Comparison of ENCODE assay signal across 8 cellular contexts in the genomic region with DNA sequence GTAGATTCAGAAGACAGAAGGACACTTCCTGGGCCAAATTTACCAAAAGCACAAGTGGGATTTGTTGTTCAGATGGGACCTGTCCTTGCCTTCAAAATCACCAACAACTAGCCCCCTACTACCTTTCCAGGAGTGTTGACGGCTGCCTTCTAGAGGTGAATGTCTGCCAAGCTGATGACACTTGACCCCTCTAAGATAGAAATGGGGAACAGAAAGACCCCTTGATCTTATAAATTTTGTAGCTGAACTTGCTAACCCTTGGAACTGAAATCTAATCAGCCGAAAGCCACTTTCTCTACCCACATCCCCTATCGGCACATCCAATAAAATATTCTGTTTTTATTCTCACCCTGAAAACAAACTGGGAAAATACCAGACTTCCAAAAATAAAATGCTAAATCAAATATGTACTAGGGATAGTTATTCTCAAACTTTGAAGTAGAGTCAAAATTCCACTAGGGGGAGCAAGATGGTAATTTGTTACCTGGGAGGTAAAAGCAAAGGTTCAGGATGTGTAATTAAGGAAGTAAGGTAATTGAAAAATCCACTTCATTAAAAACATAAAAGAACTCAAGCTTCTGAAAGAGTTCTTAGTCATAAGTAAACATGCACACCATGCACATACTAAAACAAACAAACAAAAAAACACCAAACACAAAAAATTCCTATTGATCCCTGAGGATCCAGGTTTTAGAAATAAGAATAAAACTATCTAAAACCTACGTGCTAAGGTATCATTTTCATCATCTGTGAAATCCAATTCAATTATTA.
DNase-seq lines count a peak whose midpoint lies in the region; ATAC-seq, FAIRE-seq and TF ChIP-seq lines count a peak whose summit lies in the region.

No MANE protein-coding gene starts in this region.

- H3K79me2 ChIP-seq in GM12878 (ENCODE audit: control insufficient read depth, insufficient read depth, low read length): peaks cover 80% of the 10 kb centered on the region

- H4K20me1 ChIP-seq in GM12878 (ENCODE audit: control insufficient read depth, insufficient read depth): no peaks in the 10 kb centered on the region

- POLR2A ChIA-PET in GM12878 (lab: Charles Lee): interaction anchor here (0.7 to 4.2 kb wide), 8 partner anchors 9 to 166 kb away, joined by 3 to 30 read pairs (median 4); a partner anchor contains a TSS

- BruUV-seq in GM12878 (replicated peaks; lab: Mats Ljungman, UMichigan): no TSS peak

- DNase-seq in A172 (ENCODE audit: low spot score): peak; percentile 39
- peak; percentile 71 for DNase-seq in NCI-H69 (lab: John Stamatoyannopoulos, UW)
- no peak for DNase-seq in GM12878 (ENCODE audit: low read depth, low spot score)
- peak; percentile 43 for DNase-seq in kidney glomerular epithelial cell (lab: John Stamatoyannopoulos, UW)
- DNase-seq in transverse colon: no peak
- DNase-seq in activated gamma-delta T cell (lab: John Stamatoyannopoulos, UW): no peak

- H3K36me3 ChIP-seq in GM12878 (ENCODE audit: control insufficient read depth in 2 of 2, insufficient read depth in 2 of 2, low read length in 1 of 2) (no peaks in the 10 kb centered on the region), transverse colon (no peaks in the 10 kb centered on the region)

- peak; percentile 48 for ATAC-seq in HG02884 (IDR thresholded peaks at IDR 0.05; ENCODE audit: unreplicated experiment)
- peak; percentile 81 for ATAC-seq in GM12878

- TF ChIP-seq RAD21 in GM12878 (IDR thresholded peaks at IDR 0.05; ENCODE audit: insufficient read depth, low read depth, low read length): peak; percentile 91

- RAD21 ChIA-PET in GM12878 (lab: Charles Lee; ENCODE audit: unreplicated experiment): interaction anchor here (0.8 to 4.2 kb wide), 29 partner anchors 9 to 187 kb away, joined by 3 to 107 read pairs (median 4); a partner anchor contains a TSS

- FAIRE-seq in G401.6 (lab: Jason Lieb, UNC) (peak; percentile 83), GM12878 (lab: Jason Lieb, UNC) (no peak)

- no peak overlapping the region for H2AFZ ChIP-seq in GM12878 (ENCODE audit: control insufficient read depth, low read depth, low read length)

- peak; percentile 57 to 69 (median 61) for TF ChIP-seq CTCF in GM12878 (IDR thresholded peaks at IDR 0.05 in 2 of 3, conservative IDR thresholded peaks at IDR 0.05 in 1 of 3; ENCODE audit: control insufficient read depth in 2 of 3, extremely low read depth in 1 of 3, insufficient read depth in 1 of 3, low read depth in 3 of 3, low read length in 3 of 3)
- peak; percentile 71 to 91 (median 74) for TF ChIP-seq CTCF in transverse colon (IDR thresholded peaks at IDR 0.05)

- WGBS in GM12878 (ENCODE audit: insufficient coverage, insufficient replicate concordance, low lambda C conversion rate, missing lambda C conversion rate): 4% methylated on average over 4 of the region's 4 CpGs
- 26 to 27% methylated on average over 4 of the region's 4 CpGs for WGBS in transverse colon (ENCODE audit: low coverage in 1 of 2), 2 donors

- no peaks in the 10 kb centered on the region for H3K27me3 ChIP-seq in GM12878 (replicated peaks in 1 of 2; ENCODE audit: control insufficient read depth in 2 of 2, insufficient read depth in 2 of 2, low read length in 1 of 2)
- no peaks in the 10 kb centered on the region for H3K27me3 ChIP-seq in transverse colon

- H3K9ac ChIP-seq in GM12878 (ENCODE audit: control insufficient read depth, insufficient read depth, low read length): no peak overlapping the region

- peak overlapping the region; percentile 17; the same call in 1 of the 2 replicates for H3K27ac ChIP-seq in GM12878 (ENCODE audit: control insufficient read depth, insufficient read depth)
- H3K27ac ChIP-seq in transverse colon: no peak overlapping the region

- CTCF ChIA-PET in GM12878 (lab: Yijun Ruan, JAX): interaction anchor here (0.7 to 4.2 kb wide), 40 partner anchors 10 to 421 kb away, joined by 3 to 128 read pairs (median 6); a partner anchor contains a TSS

- H3K4me1 ChIP-seq in GM12878 (ENCODE audit: control insufficient read depth, insufficient read depth, low read length) (peaks cover 16% of the 10 kb centered on the region; the same call in 1 of the 2 replicates), transverse colon (peaks cover 0 to 22% (median 3%) of the 10 kb centered on the region in 4 donors)

- peak overlapping the region; percentile 2; the same call in 1 of the 2 replicates for H3K4me2 ChIP-seq in GM12878 (ENCODE audit: control insufficient read depth, insufficient read depth)

- H3K4me3 ChIP-seq in GM12878: no peak overlapping the region
- no peak overlapping the region for H3K4me3 ChIP-seq in transverse colon

- no peak for TF ChIP-seq EP300 in GM12878 (IDR thresholded peaks at IDR 0.05; ENCODE audit: borderline replicate concordance in 1 of 2, control insufficient read depth in 1 of 2, low read depth in 2 of 2, low read length in 2 of 2)
- no peak for TF ChIP-seq EP300 in transverse colon (IDR thresholded peaks at IDR 0.05; ENCODE audit: low read depth)

- H3K9me3 ChIP-seq in GM12878 (replicated peaks; ENCODE audit: control insufficient read depth, insufficient read depth, low read length) (no peaks in the 10 kb centered on the region), transverse colon (no peaks in the 10 kb centered on the region)

- in situ Hi-C loops in GM12878 (cut with MboI) (loop anchor here (5.0 kb wide), 2 partner anchors 121 to 191 kb away; a partner anchor contains a TSS), transverse colon (cut with MboI; ENCODE audit: low pct_ligation_motif_present in 1 of 4, low pct_unique_long_range_greater_than_20kb in 1 of 4, low sequenced_read_pairs in 3 of 4) (loop anchor here in 3 of 4 donors (5.0 to 25.0 kb wide), 4 partner anchors 121 to 191 kb away; a partner anchor contains a TSS)

- intact Hi-C loops in GM12878 (cut with micrococcal nuclease; ENCODE audit: unreplicated experiment): loop anchor here (1.0 to 2.0 kb wide), 3 partner anchors 47 to 187 kb away; no protein-coding TSS in a partner anchor
- intact Hi-C loops in transverse colon (cut with DNase I; ENCODE audit: low total_unique reads): no loop called here

- SMC1A ChIA-PET in GM12878 (lab: Charles Lee; ENCODE audit: uncharacterized antibody, unreplicated experiment): interaction anchor here (0.6 to 4.2 kb wide), 51 partner anchors 8 to 192 kb away, joined by 3 to 125 read pairs (median 5); a partner anchor contains a TSS

- TF ChIP-seq POLR2A in GM12878 (IDR thresholded peaks at IDR 0.05; ENCODE audit: low read depth, low read length) (no peak), transverse colon (IDR thresholded peaks at IDR 0.05) (no peak)

TF ChIP-seq in GM12878, 131 proteins besides CTCF, POLR2A, EP300 and RAD21 (continues in another document):
- peak; percentile 66; the same call in 1 of the 2 replicates for TF ChIP-seq ZNF24 (IDR thresholded peaks at IDR 0.05)
- TF ChIP-seq SMC3 (IDR thresholded peaks at IDR 0.05; ENCODE audit: borderline replicate concordance, low read length): peak; percentile 83; the same call in 1 of the 2 replicates
- TF ChIP-seq NFIC (IDR thresholded peaks at IDR 0.05; ENCODE audit: low read depth, low read length): peak; percentile 73; the same call in 1 of the 2 replicates
- TF ChIP-seq, protein P1, sequence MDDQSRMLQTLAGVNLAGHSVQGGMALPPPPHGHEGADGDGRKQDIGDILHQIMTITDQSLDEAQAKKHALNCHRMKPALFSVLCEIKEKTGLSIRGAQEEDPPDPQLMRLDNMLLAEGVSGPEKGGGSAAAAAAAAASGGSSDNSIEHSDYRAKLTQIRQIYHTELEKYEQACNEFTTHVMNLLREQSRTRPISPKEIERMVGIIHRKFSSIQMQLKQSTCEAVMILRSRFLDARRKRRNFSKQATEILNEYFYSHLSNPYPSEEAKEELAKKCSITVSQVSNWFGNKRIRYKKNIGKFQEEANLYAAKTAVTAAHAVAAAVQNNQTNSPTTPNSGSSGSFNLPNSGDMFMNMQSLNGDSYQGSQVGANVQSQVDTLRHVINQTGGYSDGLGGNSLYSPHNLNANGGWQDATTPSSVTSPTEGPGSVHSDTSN (IDR thresholded peaks at IDR 0.05; ENCODE audit: insufficient replicate concordance, low read depth, low read length): no peak
- TF ChIP-seq, protein P2, sequence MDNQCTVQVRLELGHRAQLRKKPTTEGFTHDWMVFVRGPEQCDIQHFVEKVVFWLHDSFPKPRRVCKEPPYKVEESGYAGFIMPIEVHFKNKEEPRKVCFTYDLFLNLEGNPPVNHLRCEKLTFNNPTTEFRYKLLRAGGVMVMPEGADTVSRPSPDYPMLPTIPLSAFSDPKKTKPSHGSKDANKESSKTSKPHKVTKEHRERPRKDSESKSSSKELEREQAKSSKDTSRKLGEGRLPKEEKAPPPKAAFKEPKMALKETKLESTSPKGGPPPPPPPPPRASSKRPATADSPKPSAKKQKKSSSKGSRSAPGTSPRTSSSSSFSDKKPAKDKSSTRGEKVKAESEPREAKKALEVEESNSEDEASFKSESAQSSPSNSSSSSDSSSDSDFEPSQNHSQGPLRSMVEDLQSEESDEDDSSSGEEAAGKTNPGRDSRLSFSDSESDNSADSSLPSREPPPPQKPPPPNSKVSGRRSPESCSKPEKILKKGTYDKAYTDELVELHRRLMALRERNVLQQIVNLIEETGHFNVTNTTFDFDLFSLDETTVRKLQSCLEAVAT (IDR thresholded peaks at IDR 0.05): 0 out of 2 replicates have a peak, but pooled peaks have one; percentile 37
- peak; percentile 37; the same call in 1 of the 2 replicates for TF ChIP-seq MTA2 (IDR thresholded peaks at IDR 0.05; ENCODE audit: low read depth)
- TF ChIP-seq SUPT20H (IDR thresholded peaks at IDR 0.05; ENCODE audit: borderline replicate concordance, control insufficient read depth, low read depth, low read length): no peak
- TF ChIP-seq, protein P3, sequence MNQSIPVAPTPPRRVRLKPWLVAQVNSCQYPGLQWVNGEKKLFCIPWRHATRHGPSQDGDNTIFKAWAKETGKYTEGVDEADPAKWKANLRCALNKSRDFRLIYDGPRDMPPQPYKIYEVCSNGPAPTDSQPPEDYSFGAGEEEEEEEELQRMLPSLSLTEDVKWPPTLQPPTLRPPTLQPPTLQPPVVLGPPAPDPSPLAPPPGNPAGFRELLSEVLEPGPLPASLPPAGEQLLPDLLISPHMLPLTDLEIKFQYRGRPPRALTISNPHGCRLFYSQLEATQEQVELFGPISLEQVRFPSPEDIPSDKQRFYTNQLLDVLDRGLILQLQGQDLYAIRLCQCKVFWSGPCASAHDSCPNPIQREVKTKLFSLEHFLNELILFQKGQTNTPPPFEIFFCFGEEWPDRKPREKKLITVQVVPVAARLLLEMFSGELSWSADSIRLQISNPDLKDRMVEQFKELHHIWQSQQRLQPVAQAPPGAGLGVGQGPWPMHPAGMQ (IDR thresholded peaks at IDR 0.05; ENCODE audit: borderline replicate concordance): no peak
- peak; percentile 83 for TF ChIP-seq NR2F1 (conservative IDR thresholded peaks at IDR 0.05)
- TF ChIP-seq HDAC6 (IDR thresholded peaks at IDR 0.05; ENCODE audit: unreplicated experiment): no peak
- TF ChIP-seq MXI1 (IDR thresholded peaks at IDR 0.05; ENCODE audit: low read depth, low read length): 0 out of 2 replicates have a peak, but pooled peaks have one; percentile 31
- TF ChIP-seq ATF7 (IDR thresholded peaks at IDR 0.05; ENCODE audit: low read depth): peak; percentile 77
- TF ChIP-seq IKZF2 (IDR thresholded peaks at IDR 0.05): peak in 1 of 2 experiments; percentile 36; a peak in 1 of 4 replicates

Comparison
In these comparisons a context has a peak if more than half of its experiments do, and no peak if none do; other contexts are left out.
1. DNase-seq: peak in A172 (single experiment), NCI-H69 (single experiment) and kidney glomerular epithelial cell (single experiment); none in GM12878 (single experiment), transverse colon (single experiment) and activated gamma-delta T cell (single experiment).